ENCODE assay signal across 19 cellular contexts in the genomic region with DNA sequence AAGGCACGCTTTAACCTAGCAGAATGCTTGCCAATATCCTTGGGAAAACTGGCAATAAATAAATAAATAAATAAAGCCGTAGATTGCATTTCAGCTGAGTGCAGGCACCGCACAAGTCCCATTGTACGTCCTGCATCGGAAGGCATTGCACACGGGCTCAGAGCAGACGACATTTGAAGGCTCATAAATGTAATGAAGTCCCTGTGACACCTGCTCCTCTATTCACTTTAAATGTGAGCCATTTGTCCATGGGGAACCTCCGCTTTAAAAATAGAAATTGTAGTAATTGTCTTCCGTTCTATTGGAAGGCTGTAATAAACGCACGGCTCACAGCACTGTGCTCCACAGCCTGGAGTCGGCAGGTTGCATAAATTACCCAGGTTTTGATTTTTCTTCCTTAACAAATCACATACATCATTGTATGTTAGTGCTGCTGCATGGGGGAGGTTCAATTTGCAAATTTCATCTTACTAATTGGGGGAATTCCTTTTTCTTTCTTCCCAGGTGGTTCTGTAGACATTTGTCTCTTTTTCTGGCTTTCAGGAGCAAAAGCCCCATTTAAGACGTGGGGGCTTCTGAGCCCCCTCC. TPM values are rescaled to one million over a fixed set of nuclear protein-coding genes. Genes with fewer than 3 reads are reported as not detected.
"Had no signal": no experiment of that assay in that cellular context is flagged by ENCODE, and none has a peak within 500 bp of the region (broad histone marks: within the 10 kb centered on the region; RNA-seq: fewer than 3 reads in every experiment).

No MANE protein-coding gene starts in this region.

- H3K4me1 Mint-ChIP-seq: activated B cell treated with CpG ODN at 0.5 μM for 24 hours had no signal

- ATAC-seq: activated CD8-positive, alpha-beta T cell treated with anti-CD3 and anti-CD28 coated beads for 36 hours; activated naive CD4-positive, alpha-beta T cell treated with anti-CD3 and anti-CD28 coated beads, Interleukin-2, amount 50 U/mL, for 72 hours; left ventricle myocardium superior; mucosa of descending colon; naive thymus-derived CD4-positive, alpha-beta T cell had no signal

- H3K4me3 Mint-ChIP-seq: activated B cell treated with CpG ODN at 0.5 μM for 24 hours; activated CD8-positive, alpha-beta T cell treated with anti-CD3 and anti-CD28 coated beads for 36 hours; memory B cell; naive thymus-derived CD4-positive, alpha-beta T cell had no signal

- H3K9me3 Mint-ChIP-seq: activated B cell treated with CpG ODN at 0.5 μM for 24 hours; activated CD8-positive, alpha-beta T cell treated with anti-CD3 and anti-CD28 coated beads for 36 hours; activated naive CD4-positive, alpha-beta T cell treated with anti-CD3 and anti-CD28 coated beads, Interleukin-2, amount 50 U/mL, for 72 hours; memory B cell had no signal

- H3K27ac Mint-ChIP-seq: activated B cell treated with CpG ODN at 0.5 μM for 24 hours; activated CD8-positive, alpha-beta T cell treated with anti-CD3 and anti-CD28 coated beads for 36 hours; activated naive CD4-positive, alpha-beta T cell treated with anti-CD3 and anti-CD28 coated beads, Interleukin-2, amount 50 U/mL, for 72 hours; memory B cell had no signal

- H3K36me3 Mint-ChIP-seq: activated naive CD4-positive, alpha-beta T cell treated with anti-CD3 and anti-CD28 coated beads, Interleukin-2, amount 50 U/mL, for 72 hours; naive thymus-derived CD4-positive, alpha-beta T cell had no signal

- DNase-seq: activated B cell treated with CpG ODN at 0.5 μM for 24 hours; activated CD4-positive, alpha-beta T cell treated with anti-CD3 and anti-CD28 coated beads for 48 hours; activated CD8-positive, alpha-beta memory T cell treated with anti-CD3 and anti-CD28 coated beads, Interleukin-2, amount 50 U/mL, for 4 hours; activated CD8-positive, alpha-beta T cell treated with anti-CD3 and anti-CD28 coated beads for 36 hours; activated effector memory CD4-positive, alpha-beta T cell treated with anti-CD3 and anti-CD28 coated beads, Interleukin-2, amount 50 U/mL, for 16 hours; activated T-cell treated with anti-CD3 and anti-CD28 coated beads, Interleukin-2, amount 50 U/mL, for 48 hours; effector CD4-positive, alpha-beta T cell; esophagus squamous epithelium; hippocampal formation; mucosa of descending colon; naive thymus-derived CD4-positive, alpha-beta T cell; stimulated activated CD4-positive, alpha-beta T cell treated with anti-CD3 and anti-CD28 coated beads, Interleukin-2, amount 100 ng/mL, for 24 hours had no signal

RNA-seq across cellular contexts. Expression of a gene that starts 32.7 kb away (rescaled TPM):
- total RNA-seq: activated CD8-positive, alpha-beta T cell treated with anti-CD3 and anti-CD28 coated beads for 36 hours; esophagus squamous epithelium; fibroblast of villous mesenchyme; glomerular endothelial cell; kidney epithelial cell; naive thymus-derived CD4-positive, alpha-beta T cell; thoracic aorta had no signal
- polyA plus RNA-seq: naive thymus-derived CD4-positive, alpha-beta T cell had no signal
